29 cellular contexts compared by ENCODE assay signal in the genomic region with DNA sequence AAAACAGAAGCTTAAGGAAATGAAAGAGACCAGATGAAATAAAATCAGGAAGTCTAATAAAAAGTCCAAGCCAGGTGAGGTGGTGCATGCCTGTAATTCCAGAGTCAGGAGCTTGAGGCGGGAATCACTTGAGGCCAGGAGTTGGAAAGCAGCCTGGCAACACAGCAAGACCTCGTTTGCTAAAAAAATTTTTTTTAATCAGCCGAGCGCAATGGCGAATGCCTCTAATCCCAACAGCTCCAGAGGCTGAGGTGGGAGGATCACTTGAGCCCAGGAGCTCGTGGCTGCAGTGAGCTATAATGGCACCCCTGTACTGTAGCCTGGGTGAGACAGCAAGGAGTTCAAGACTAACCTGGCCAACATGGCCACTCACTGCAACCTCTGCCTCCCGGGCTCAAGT. TPM values are rescaled to one million over a fixed set of nuclear protein-coding genes. Genes with fewer than 3 reads are reported as not detected.
DNase-seq lines count a peak whose midpoint lies in the region; ATAC-seq, FAIRE-seq and TF ChIP-seq lines count a peak whose summit lies in the region.
"Had no signal": no experiment of that assay in that cellular context is flagged by ENCODE, and none has a peak within 500 bp of the region (broad histone marks: within the 10 kb centered on the region; RNA-seq: fewer than 3 reads in every experiment).

No MANE protein-coding gene starts in this region.

- CTCF ChIA-PET in HepG2 (lab: Yijun Ruan, JAX; ENCODE audit: low intra/inter-chr PET ratio, low total read pairs), result no interaction called here
- CTCF ChIA-PET in CD8-positive, alpha-beta T cell (lab: Charles Lee), result interaction anchor here (0.7 kb wide), 1 partner anchor 158 kb away, joined by 3 read pairs; no protein-coding TSS in a partner anchor

- DNase-seq in HepG2 (ENCODE audit: low spot score) (no peak), right lobe of liver (no peak), cerebellum (ENCODE audit: low spot score) (peak; percentile 24), lung (ENCODE audit: low spot score) (peak; percentile 41), UCSD-AML1 (lab: John Stamatoyannopoulos, UW; ENCODE audit: unreplicated experiment) (no peak), cerebellar nuclear complex (lab: John Stamatoyannopoulos, UW) (no peak)
- DNase-seq in CD8-positive, alpha-beta T cell, result no peak
- DNase-seq: activated CD4-positive, alpha-beta T cell treated with anti-CD3 and anti-CD28 coated beads, Interleukin-2, amount 10 ng/mL, durations not matched to agents 24 days and 14 days; activated naive CD4-positive, alpha-beta T cell; activated T-cell treated with anti-CD3 and anti-CD28 coated beads, Interleukin-2, amount 50 U/mL, for 4 hours; brain microvascular endothelial cell; CD8-positive, alpha-beta memory T cell; effector memory CD4-positive, alpha-beta T cell; erythroblast; GDM1; heart left ventricle; MV-4-11; naive B cell; NCI-H146; NCI-H2171; NCI-H526 treated with DMSO at 0.1 percent for 48 hours; SIG-M5; stimulated activated naive CD4-positive, alpha-beta T cell treated with Interleukin-2 at 50 U/mL for 16 hours had no signal

- TF ChIP-seq POLR2A in HepG2 (IDR thresholded peaks at IDR 0.05; ENCODE audit: insufficient read depth in 1 of 2, low read depth in 2 of 2, low read length in 2 of 2) (no peak), right lobe of liver (IDR thresholded peaks at IDR 0.05) (no peak)

- WGBS in HepG2 (ENCODE audit: low lambda C conversion rate), result 79% methylated on average over 7 of the region's 7 CpGs
- 100% methylated on average over 1 of the region's 7 CpGs for WGBS in right lobe of liver (ENCODE audit: insufficient coverage, low coverage, low lambda C conversion rate, missing lambda C conversion rate)
- 68 to 86% methylated on average over 7 of the region's 7 CpGs for WGBS in lung, 2 donors

- in situ Hi-C loops in HepG2 (cut with HindIII; ENCODE audit: extremely low pct_ligation_motif_present, low pct_unique_long_range_greater_than_20kb), result no loop called here

- H3K27me3 Mint-ChIP-seq in CD8-positive, alpha-beta T cell (ENCODE audit: low read depth), result no peaks in the 10 kb centered on the region
- H3K27me3 Mint-ChIP-seq: activated CD4-positive, alpha-beta T cell treated with anti-CD3 and anti-CD28 coated beads, Interleukin-2, amount 10 ng/mL, durations not matched to agents 24 days and 14 days; CD8-positive, alpha-beta memory T cell; naive B cell had no signal

- H3K27ac ChIP-seq in HepG2 (ENCODE audit: extremely low read length, insufficient read depth, low read length) (no peak overlapping the region), right lobe of liver (no peak overlapping the region), lung (ENCODE audit: low read depth in 1 of 2, low read length in 1 of 2) (peak overlapping the region in 1 of 2 donors; percentile 77)
- H3K27ac ChIP-seq in CD8-positive, alpha-beta T cell (ENCODE audit: low read depth, low read length), result no peak overlapping the region
- H3K27ac ChIP-seq: A549, brain microvascular endothelial cell, coronary artery, heart left ventricle, HL-60, vagina had no signal

- H2AFZ ChIP-seq in HepG2 (ENCODE audit: low read length), result no peak overlapping the region

- peaks cover 94% of the 10 kb centered on the region for H3K4me1 ChIP-seq in HepG2 (ENCODE audit: insufficient read depth, low read length)
- peaks cover 0 to 53% (median 6%) of the 10 kb centered on the region in 4 donors for H3K4me1 ChIP-seq in right lobe of liver
- peaks cover 7 to 12% of the 10 kb centered on the region in 2 donors for H3K4me1 ChIP-seq in lung (ENCODE audit: control insufficient read depth in 2 of 2, insufficient read depth in 2 of 2, low read length in 2 of 2)
- H3K4me1 ChIP-seq in CD8-positive, alpha-beta T cell (ENCODE audit: insufficient read depth, low read length), result peaks cover 7% of the 10 kb centered on the region

- H3K4me2 ChIP-seq in HepG2 (ENCODE audit: low read depth, low read length), result no peak overlapping the region
- H3K4me2 ChIP-seq: A549 had no signal

- no peak for TF ChIP-seq EP300 in HepG2 (IDR thresholded peaks at IDR 0.05; ENCODE audit: low read depth in 2 of 2, low read length in 2 of 2)
- TF ChIP-seq EP300 in HepG2 (CRISPR knock-in tag; IDR thresholded peaks at IDR 0.05; ENCODE audit: borderline replicate concordance), result no peak

- no peak overlapping the region for H3K27ac Mint-ChIP-seq in CD8-positive, alpha-beta T cell
- H3K27ac Mint-ChIP-seq: activated CD4-positive, alpha-beta T cell treated with anti-CD3 and anti-CD28 coated beads, Interleukin-2, amount 10 ng/mL, durations not matched to agents 24 days and 14 days had no signal

- H3K4me3 ChIP-seq in HepG2 (replicated peaks in 1 of 3; ENCODE audit: insufficient read depth in 1 of 3, low read depth in 2 of 3, low read length in 3 of 3) (no peak overlapping the region), right lobe of liver (no peak overlapping the region), lung (no peak overlapping the region)
- H3K4me3 ChIP-seq in CD8-positive, alpha-beta T cell (ENCODE audit: low read depth, low read length), result no peak overlapping the region
- H3K4me3 ChIP-seq: A549, coronary artery, heart left ventricle, vagina had no signal

- no peaks in the 10 kb centered on the region for H3K9me3 ChIP-seq in HepG2 (ENCODE audit: low read length)
- no peaks in the 10 kb centered on the region for H3K9me3 ChIP-seq in right lobe of liver
- H3K9me3 ChIP-seq in lung (ENCODE audit: control insufficient read depth in 2 of 2, insufficient read depth in 1 of 2, low read length in 1 of 2), result no peaks in the 10 kb centered on the region
- no peaks in the 10 kb centered on the region for H3K9me3 ChIP-seq in CD8-positive, alpha-beta T cell (ENCODE audit: low read length)
- H3K9me3 ChIP-seq: A549, heart left ventricle, vagina had no signal

- ATAC-seq in HepG2 (no peak), right lobe of liver (no peak), lung (ENCODE audit: insufficient read depth, low FRiP score) (no peak), HG02642 (IDR thresholded peaks at IDR 0.05; ENCODE audit: poor library complexity, unreplicated experiment) (no peak)
- no peak for ATAC-seq in CD8-positive, alpha-beta T cell
- ATAC-seq: A549; activated T-cell treated with anti-CD3 and anti-CD28 coated beads, Interleukin-2, amount 50 U/mL, for 4 hours; Panc1 had no signal

- intact Hi-C loops in HepG2 (cut with micrococcal nuclease; ENCODE audit: unreplicated experiment) (no loop called here), right lobe of liver (cut with DNase I) (no loop called here)
- intact Hi-C loops in CD8-positive, alpha-beta T cell (cut with DNase I, micrococcal nuclease), result no loop called here

- H3K36me3 Mint-ChIP-seq in CD8-positive, alpha-beta T cell, result peaks cover 13% of the 10 kb centered on the region
- H3K36me3 Mint-ChIP-seq: naive B cell had no signal

- H3K36me3 ChIP-seq in HepG2 (replicated peaks in 1 of 2; ENCODE audit: control insufficient read depth in 1 of 2, insufficient read depth in 2 of 2, low read length in 2 of 2) (peaks cover 0 to 6% of the 10 kb centered on the region in 2 experiments; a peak in 2 of 5 replicates), right lobe of liver (no peaks in the 10 kb centered on the region), lung (ENCODE audit: control insufficient read depth in 2 of 2, insufficient read depth in 2 of 2, low read length in 2 of 2) (peaks cover 0 to 3% of the 10 kb centered on the region in 2 donors)
- no peaks in the 10 kb centered on the region for H3K36me3 ChIP-seq in CD8-positive, alpha-beta T cell (ENCODE audit: insufficient read depth, low read length)
- H3K36me3 ChIP-seq: vagina had no signal

- H3K27me3 ChIP-seq in HepG2 (ENCODE audit: control insufficient read depth in 1 of 2, insufficient read depth in 2 of 2, low read length in 2 of 2), result no peaks in the 10 kb centered on the region
- H3K27me3 ChIP-seq in right lobe of liver, result no peaks in the 10 kb centered on the region
- no peaks in the 10 kb centered on the region for H3K27me3 ChIP-seq in lung (ENCODE audit: control insufficient read depth, insufficient read depth)
- H3K27me3 ChIP-seq in CD8-positive, alpha-beta T cell (ENCODE audit: insufficient read depth, low read length), result no peaks in the 10 kb centered on the region
- H3K27me3 ChIP-seq: brain microvascular endothelial cell, heart left ventricle, vagina had no signal

- no peak for TF ChIP-seq RAD21 in HepG2 (CRISPR knock-in tag; IDR thresholded peaks at IDR 0.05)

- peaks cover 95% of the 10 kb centered on the region for H3K79me2 ChIP-seq in HepG2 (ENCODE audit: insufficient read depth, low read length)

- FAIRE-seq in HepG2 (lab: Jason Lieb, UNC), result no peak
- FAIRE-seq: A549 had no signal

- TF ChIP-seq CTCF in HepG2 (CRISPR knock-in tag; IDR thresholded peaks at IDR 0.05), result no peak
- TF ChIP-seq CTCF in right lobe of liver (IDR thresholded peaks at IDR 0.05), result no peak
- no peak for TF ChIP-seq CTCF in lung (IDR thresholded peaks at IDR 0.05; ENCODE audit: control extremely low read depth, extremely low read depth)
- no peak for TF ChIP-seq CTCF in CD8-positive, alpha-beta T cell (IDR thresholded peaks at IDR 0.05)

- H3K4me1 Mint-ChIP-seq in CD8-positive, alpha-beta T cell (ENCODE audit: low read depth), result peaks cover 61% of the 10 kb centered on the region

- H4K20me1 ChIP-seq in HepG2 (ENCODE audit: insufficient read depth, low read length), result peaks cover 31% of the 10 kb centered on the region

- POLR2A ChIA-PET in HepG2 (lab: Yijun Ruan, JAX), result interaction anchor here (0.8 to 1.4 kb wide), 3 partner anchors 9 to 106 kb away, joined by 3 to 7 read pairs (median 4); no protein-coding TSS in a partner anchor
- POLR2A ChIA-PET in CD8-positive, alpha-beta T cell (lab: Charles Lee), result interaction anchor here (0.6 kb wide), 1 partner anchor 17 kb away, joined by 4 read pairs; no protein-coding TSS in a partner anchor

- no peak overlapping the region for H3K4me3 Mint-ChIP-seq in CD8-positive, alpha-beta T cell
- H3K4me3 Mint-ChIP-seq: activated CD4-positive, alpha-beta T cell treated with anti-CD3 and anti-CD28 coated beads, Interleukin-2, amount 10 ng/mL, durations not matched to agents 24 days and 14 days; activated T-cell treated with anti-CD3 and anti-CD28 coated beads, Interleukin-2, amount 50 U/mL, for 4 hours; CD8-positive, alpha-beta memory T cell had no signal

- H3K9ac ChIP-seq in HepG2 (ENCODE audit: insufficient read depth, low read depth, low read length), result no peak overlapping the region

- BruUV-seq in HepG2 (replicated peaks; lab: Mats Ljungman, UMichigan), result no TSS peak

- H3K9me3 Mint-ChIP-seq in CD8-positive, alpha-beta T cell, result no peaks in the 10 kb centered on the region
- H3K9me3 Mint-ChIP-seq: activated CD4-positive, alpha-beta T cell treated with anti-CD3 and anti-CD28 coated beads, Interleukin-2, amount 10 ng/mL, durations not matched to agents 24 days and 14 days; activated T-cell treated with anti-CD3 and anti-CD28 coated beads, Interleukin-2, amount 50 U/mL, for 4 hours; CD8-positive, alpha-beta memory T cell; naive B cell had no signal

RNA-seq across cellular contexts. Expression of a gene that starts 8.0 kb away (rescaled TPM):
- total RNA-seq in HepG2 (2016; rRNA removed; fragmentation: Illumina TruSeq; extraction: Trizol) (74.3 and 83.3 TPM in 2 replicates), right lobe of liver (100 to 1,000 TPM in 2 of 6 experiments, 10 to 100 TPM in 4; 59.3 to 163 (median 81.7) TPM), cerebellum (163 TPM), lung (100 to 1,000 TPM in 1 of 2 donors, 10 to 100 TPM in 1; 93.2 to 159 TPM)
- total RNA-seq in HepG2 (2016; cell fraction: cytosol; rRNA removed; fragmentation: Illumina TruSeq; extraction: Trizol; ENCODE audit: low read depth), result 71.2 and 75.6 TPM in 2 replicates
- total RNA-seq in HepG2 (2016; cell fraction: insoluble cytoplasmic fraction; rRNA removed; fragmentation: Illumina TruSeq; extraction: Trizol), result 77.4 and 84.5 TPM in 2 replicates
- 47.3 and 51.3 TPM in 2 replicates for total RNA-seq in HepG2 (2016; cell fraction: membrane; rRNA removed; fragmentation: Illumina TruSeq; extraction: Trizol)
- 40.6 and 45.8 TPM in 2 replicates for total RNA-seq in HepG2 (2016; cell fraction: nucleus; rRNA removed; fragmentation: Illumina TruSeq; extraction: Trizol)
- polyA plus RNA-seq in HepG2 (2011; rRNA removed) (92.0 and 121 TPM in 2 replicates), lung (10 to 100 TPM; 45.8 to 70.3 TPM)
- 39.6 and 72.5 TPM in 2 replicates for polyA plus RNA-seq in HepG2 (2011; cell fraction: cytosol; rRNA removed)
- 38.0 and 39.7 TPM in 2 replicates for polyA plus RNA-seq in HepG2 (2011; cell fraction: nucleus; rRNA removed)
- 73.4 and 84.2 TPM in 2 replicates for polyA plus RNA-seq in HepG2 (2012)
- polyA plus RNA-seq in HepG2 (2016; cell fraction: cytosol; fragmentation: Illumina TruSeq; extraction: Trizol; ENCODE audit: low read depth), result 10.3 and 12.2 TPM in 2 replicates
- polyA plus RNA-seq in HepG2 (2016; cell fraction: insoluble cytoplasmic fraction; fragmentation: Illumina TruSeq; extraction: Trizol; ENCODE audit: low read depth), result 113 and 114 TPM in 2 replicates
- 31.5 and 35.2 TPM in 2 replicates for polyA plus RNA-seq in HepG2 (2016; cell fraction: membrane; fragmentation: Illumina TruSeq; extraction: Trizol; ENCODE audit: low read depth)
- polyA plus RNA-seq in HepG2 (2016; cell fraction: nucleus; fragmentation: Illumina TruSeq; extraction: Trizol; ENCODE audit: insufficient read depth, low read depth), result 65.7 and 66.6 TPM in 2 replicates
- polyA minus RNA-seq in HepG2 (2011; rRNA and poly(A)+ RNA removed; ENCODE audit: low replicate concordance), result 87.8 and 136 TPM in 2 replicates
- 128 and 159 TPM in 2 replicates for polyA minus RNA-seq in HepG2 (2011; cell fraction: cytosol; rRNA and poly(A)+ RNA removed)
- polyA minus RNA-seq in HepG2 (2011; cell fraction: nucleus; rRNA and poly(A)+ RNA removed), result 68.9 and 102 TPM in 2 replicates
- 10 to 100 TPM; 43.7 to 53.3 TPM for total RNA-seq in CD8-positive, alpha-beta T cell

RNA-seq across cellular contexts. Expression of a gene that starts 34.8 kb away (rescaled TPM):
- total RNA-seq in HepG2 (2016; rRNA removed; fragmentation: Illumina TruSeq; extraction: Trizol) (67.9 and 97.3 TPM in 2 replicates), right lobe of liver (10 to 100 TPM; 15.9 to 26.7 (median 18.2) TPM), cerebellum (18.0 TPM), lung (10 to 100 TPM; 24.7 to 37.3 TPM)
- total RNA-seq in HepG2 (2016; cell fraction: cytosol; rRNA removed; fragmentation: Illumina TruSeq; extraction: Trizol; ENCODE audit: low read depth), result 27.8 TPM in 2 replicates
- total RNA-seq in HepG2 (2016; cell fraction: insoluble cytoplasmic fraction; rRNA removed; fragmentation: Illumina TruSeq; extraction: Trizol), result 65.9 and 101 TPM in 2 replicates
- total RNA-seq in HepG2 (2016; cell fraction: membrane; rRNA removed; fragmentation: Illumina TruSeq; extraction: Trizol), result 51.7 and 53.0 TPM in 2 replicates
- 21.9 and 28.3 TPM in 2 replicates for total RNA-seq in HepG2 (2016; cell fraction: nucleus; rRNA removed; fragmentation: Illumina TruSeq; extraction: Trizol)
- polyA plus RNA-seq in HepG2 (2011; rRNA removed) (50.2 and 61.2 TPM in 2 replicates), lung (10 to 100 TPM; 20.5 to 38.1 TPM)
- polyA plus RNA-seq in HepG2 (2011; cell fraction: cytosol; rRNA removed), result 27.7 and 30.4 TPM in 2 replicates
- 9.2 and 10.1 TPM in 2 replicates for polyA plus RNA-seq in HepG2 (2011; cell fraction: nucleus; rRNA removed)
- 40.6 and 45.7 TPM in 2 replicates for polyA plus RNA-seq in HepG2 (2012)
- polyA plus RNA-seq in HepG2 (2016; cell fraction: cytosol; fragmentation: Illumina TruSeq; extraction: Trizol; ENCODE audit: low read depth), result 34.1 and 42.7 TPM in 2 replicates
- 102 and 104 TPM in 2 replicates for polyA plus RNA-seq in HepG2 (2016; cell fraction: insoluble cytoplasmic fraction; fragmentation: Illumina TruSeq; extraction: Trizol; ENCODE audit: low read depth)
- polyA plus RNA-seq in HepG2 (2016; cell fraction: membrane; fragmentation: Illumina TruSeq; extraction: Trizol; ENCODE audit: low read depth), result 46.1 and 46.9 TPM in 2 replicates
- polyA plus RNA-seq in HepG2 (2016; cell fraction: nucleus; fragmentation: Illumina TruSeq; extraction: Trizol; ENCODE audit: insufficient read depth, low read depth), result 34.7 and 41.9 TPM in 2 replicates
- polyA minus RNA-seq in HepG2 (2011; rRNA and poly(A)+ RNA removed; ENCODE audit: low replicate concordance), result 13.4 and 41.4 TPM in 2 replicates
- 11.1 and 12.9 TPM in 2 replicates for polyA minus RNA-seq in HepG2 (2011; cell fraction: cytosol; rRNA and poly(A)+ RNA removed)
- 15.0 and 16.6 TPM in 2 replicates for polyA minus RNA-seq in HepG2 (2011; cell fraction: nucleus; rRNA and poly(A)+ RNA removed)
- 10 to 100 TPM; 10.2 to 13.7 TPM for total RNA-seq in CD8-positive, alpha-beta T cell

Comparison
In these comparisons a context has a peak if more than half of its experiments do, and no peak if none do; other contexts are left out.
1. DNase-seq: peak in cerebellum (single experiment) and lung (single experiment); none in HepG2 (single experiment), right lobe of liver (0 of 3), CD8-positive, alpha-beta T cell (0 of 7), UCSD-AML1 (single experiment) and cerebellar nuclear complex (0 of 2).